In the genomic region with DNA sequence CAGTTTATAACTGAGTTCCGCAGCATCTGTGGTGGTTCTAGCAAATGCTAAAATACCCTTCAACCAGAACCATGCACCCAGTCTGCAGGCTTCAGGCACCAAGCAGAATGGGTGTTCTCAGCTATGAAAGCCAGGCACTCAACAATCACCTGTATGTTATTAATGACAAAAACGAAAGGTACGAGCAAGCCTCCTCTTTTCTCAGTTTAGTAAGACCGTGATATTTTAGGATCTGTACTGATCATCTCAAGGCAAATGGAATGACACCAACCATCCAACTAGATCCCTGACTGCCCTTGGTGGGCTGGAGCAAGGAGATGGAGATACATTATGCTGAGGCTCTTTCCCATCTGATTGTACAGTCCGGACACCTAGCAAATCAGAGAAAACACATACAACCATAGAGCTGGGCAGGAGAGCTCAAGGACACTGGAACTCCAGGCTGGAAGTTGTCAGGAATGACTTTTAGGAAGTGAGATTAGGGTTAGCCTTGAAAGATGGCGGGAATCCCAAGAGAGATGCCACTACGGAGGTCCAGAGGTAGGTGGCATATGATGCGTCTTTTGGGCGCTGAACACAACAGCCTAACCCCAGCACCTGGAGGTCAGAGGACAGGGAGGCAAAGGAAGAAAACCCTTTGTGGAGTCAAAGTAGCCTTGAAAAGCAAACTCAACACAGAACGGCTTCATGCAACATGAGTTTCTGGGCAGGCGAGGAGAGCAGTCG, we compare ENCODE assay signal across 36 cellular contexts. TPM values are rescaled to one million over a fixed set of nuclear protein-coding genes. Genes with fewer than 3 reads are reported as not detected.
DNase-seq lines count a peak whose midpoint lies in the region; ATAC-seq and TF ChIP-seq lines count a peak whose summit lies in the region.
"Had no signal": no experiment of that assay in that cellular context is flagged by ENCODE, and none has a peak within 500 bp of the region (broad histone marks: within the 10 kb centered on the region; RNA-seq: fewer than 3 reads in every experiment).

No MANE protein-coding gene starts in this region.

- H3K27ac Mint-ChIP-seq in activated T-cell treated with anti-CD3 and anti-CD28 coated beads, Interleukin-2, amount 50 U/mL, for 72 hours: peak overlapping the region; percentile 9
- H3K27ac Mint-ChIP-seq in naive B cell: peak overlapping the region in 5 of 6 donors; percentile 24 to 93 (median 74)
- H3K27ac Mint-ChIP-seq: activated naive CD4-positive, alpha-beta T cell treated with anti-CD3 and anti-CD28 coated beads, Interleukin-2, amount 50 U/mL, for 24 hours; activated T-helper 2 cell treated with anti-CD3 and anti-CD28 coated beads, Interferon-gamma antibody, Interleukin-2, Interleukin-4, amounts not matched to agents 10 μg/mL and 5 μg/mL and 100 μg/mL, durations not matched to agents 14 hours and 24 hours and 36 hours; GM23338 had no signal

- TF ChIP-seq POLR2A in upper lobe of left lung (IDR thresholded peaks at IDR 0.05): no peak

- H3K36me3 Mint-ChIP-seq in activated T-cell treated with anti-CD3 and anti-CD28 coated beads, Interleukin-2, amount 50 U/mL, for 72 hours (ENCODE audit: insufficient read depth in 2 of 2): peaks cover 6 to 12% of the 10 kb centered on the region in 2 donors
- H3K36me3 Mint-ChIP-seq in naive B cell: peaks cover 10 to 12% of the 10 kb centered on the region in 2 donors

- H3K36me3 ChIP-seq in upper lobe of left lung: peaks cover 0 to 15% (median 4%) of the 10 kb centered on the region in 4 donors

- DNase-seq in activated T-cell treated with anti-CD3 and anti-CD28 coated beads, Interleukin-2, amount 50 U/mL, for 72 hours: no peak
- DNase-seq in activated T-cell treated with anti-CD3 and anti-CD28 coated beads, Interleukin-2, amount 50 U/mL, for 48 hours: no peak
- DNase-seq in dorsolateral prefrontal cortex (no peak), naive B cell (no peak), upper lobe of left lung (no peak), NCI-H524 treated with DMSO at 0.1 percent for 48 hours (lab: John Stamatoyannopoulos, UW) (no peak), Right ventricle myocardium inferior (ENCODE audit: missing footprints) (no peak)
- DNase-seq in stimulated activated naive CD4-positive, alpha-beta T cell treated with Interleukin-2 at 50 U/mL for 16 hours (lab: John Stamatoyannopoulos, UW): no peak
- DNase-seq: 8988T; activated CD4-positive, alpha-beta T cell treated with anti-CD3 and anti-CD28 coated beads, Interleukin-2, amount 50 U/mL, for 4 hours; activated CD8-positive, alpha-beta memory T cell treated with anti-CD3 and anti-CD28 coated beads, Interleukin-2, amount 50 U/mL, for 4 hours; aorta; DND-41; foreskin fibroblast; head of caudate nucleus; islet precursor cell; KG1; left ventricle myocardium superior; midbrain; naive thymus-derived CD4-positive, alpha-beta T cell; NCI-H1092 treated with DMSO at 0.1 percent for 48 hours; NCI-H187; NCI-H2171 treated with DMSO at 0.1 percent for 48 hours; nucleus accumbens; OCI-M1; stimulated activated CD4-positive, alpha-beta T cell treated with anti-CD3 and anti-CD28 coated beads, Interleukin-4, amount 100 ng/mL, for 4 hours; T-helper 1 cell had no signal

- TF ChIP-seq CTCF in dorsolateral prefrontal cortex (IDR thresholded peaks at IDR 0.05 in 54 of 56, conservative IDR thresholded peaks at IDR 0.05 in 2 of 56; ENCODE audit: low read depth in 1 of 56, partially characterized antibody in 56 of 56) (no peak), upper lobe of left lung (IDR thresholded peaks at IDR 0.05) (no peak)

- peaks cover 5% of the 10 kb centered on the region for H3K4me1 Mint-ChIP-seq in activated T-cell treated with anti-CD3 and anti-CD28 coated beads, Interleukin-2, amount 50 U/mL, for 72 hours (ENCODE audit: low read depth)
- H3K4me1 Mint-ChIP-seq in naive B cell: peaks cover 14 to 20% (median 15%) of the 10 kb centered on the region in 3 donors

- peaks cover 5 to 18% (median 17%) of the 10 kb centered on the region in 4 donors for H3K4me1 ChIP-seq in upper lobe of left lung

- no peak for TF ChIP-seq EP300 in upper lobe of left lung (IDR thresholded peaks at IDR 0.05)

- H3K27ac ChIP-seq in dorsolateral prefrontal cortex (peak overlapping the region in 58 of 59 donors; percentile 2 to 87 (median 63)), upper lobe of left lung (peak overlapping the region in 3 of 4 donors; percentile 21 to 49 (median 23))
- H3K27ac ChIP-seq: coronary artery, esophagus muscularis mucosa, SK-N-MC, suprapubic skin had no signal

- no peaks in the 10 kb centered on the region for H3K9me3 Mint-ChIP-seq in activated T-cell treated with anti-CD3 and anti-CD28 coated beads, Interleukin-2, amount 50 U/mL, for 72 hours
- H3K9me3 Mint-ChIP-seq in naive B cell: peaks cover 0 to 1% (median 0%) of the 10 kb centered on the region in 7 donors
- H3K9me3 Mint-ChIP-seq: activated naive CD4-positive, alpha-beta T cell treated with anti-CD3 and anti-CD28 coated beads, Interleukin-2, amount 50 U/mL, for 24 hours; activated T-helper 2 cell treated with anti-CD3 and anti-CD28 coated beads, Interferon-gamma antibody, Interleukin-2, Interleukin-4, amounts not matched to agents 10 μg/mL and 5 μg/mL and 100 μg/mL, durations not matched to agents 14 hours and 24 hours and 36 hours; GM23338 had no signal

- 96 to 97% methylated on average over 12 of the region's 12 CpGs for WGBS in upper lobe of left lung, 2 donors

- no peaks in the 10 kb centered on the region for H3K27me3 Mint-ChIP-seq in activated T-cell treated with anti-CD3 and anti-CD28 coated beads, Interleukin-2, amount 50 U/mL, for 72 hours (ENCODE audit: low read depth)
- H3K27me3 Mint-ChIP-seq in naive B cell: no peaks in the 10 kb centered on the region
- H3K27me3 Mint-ChIP-seq: activated naive CD4-positive, alpha-beta T cell treated with anti-CD3 and anti-CD28 coated beads, Interleukin-2, amount 50 U/mL, for 24 hours; naive thymus-derived CD4-positive, alpha-beta T cell had no signal

- intact Hi-C loops in dorsolateral prefrontal cortex (cut with DNase I): no loop called here
- intact Hi-C loops in Right ventricle myocardium inferior (cut with DNase I): no loop called here

- no peak overlapping the region for H3K4me3 Mint-ChIP-seq in activated T-cell treated with anti-CD3 and anti-CD28 coated beads, Interleukin-2, amount 50 U/mL, for 72 hours
- H3K4me3 Mint-ChIP-seq in naive B cell: peak overlapping the region in 1 of 8 donors; percentile 3
- H3K4me3 Mint-ChIP-seq: activated naive CD4-positive, alpha-beta T cell treated with anti-CD3 and anti-CD28 coated beads, Interleukin-2, amount 50 U/mL, for 24 hours; CD14-positive monocyte; GM23338; naive thymus-derived CD4-positive, alpha-beta T cell had no signal

- no peak for ATAC-seq in activated T-cell treated with anti-CD3 and anti-CD28 coated beads, Interleukin-2, amount 50 U/mL, for 72 hours (replicated peaks in 1 of 2)
- ATAC-seq in naive B cell (ENCODE audit: low read depth in 2 of 2): no peak
- no peak for ATAC-seq in upper lobe of left lung (ENCODE audit: low FRiP score in 2 of 2)
- no peak for ATAC-seq in Right ventricle myocardium inferior
- ATAC-seq: activated CD4-positive, CD25-positive, alpha-beta regulatory T cell treated with anti-CD3 and anti-CD28 coated beads, Interleukin-2, amount 50 U/mL, for 24 hours; GM23338; left ventricle myocardium superior; naive thymus-derived CD4-positive, alpha-beta T cell had no signal

- H3K27me3 ChIP-seq in dorsolateral prefrontal cortex (no peaks in the 10 kb centered on the region), upper lobe of left lung (no peaks in the 10 kb centered on the region)
- H3K27me3 ChIP-seq: esophagus muscularis mucosa, suprapubic skin had no signal

- no peaks in the 10 kb centered on the region for H3K9me3 ChIP-seq in upper lobe of left lung
- H3K9me3 ChIP-seq: esophagus muscularis mucosa, suprapubic skin had no signal

- H3K4me3 ChIP-seq in dorsolateral prefrontal cortex (no peak overlapping the region), upper lobe of left lung (no peak overlapping the region)
- H3K4me3 ChIP-seq: coronary artery, esophagus muscularis mucosa, GM23338, SK-N-MC, suprapubic skin had no signal

RNA-seq across cellular contexts. Expression of gene SLC23A2, which starts 33.4 kb away (rescaled TPM):
- total RNA-seq in activated T-cell treated with anti-CD3 and anti-CD28 coated beads, Interleukin-2, amount 50 U/mL, for 72 hours: 10 to 100 TPM; 21.4 to 22.2 TPM
- 100 to 1,000 TPM in 13 of 120 experiments, 10 to 100 TPM in 107; 55.9 to 110 (median 87.7) TPM for total RNA-seq in dorsolateral prefrontal cortex
- 10 to 100 TPM in 2 of 6 donors, 1 to 10 TPM in 4; 5.0 to 10.8 (median 7.1) TPM for polyA plus RNA-seq in naive B cell (ENCODE audit: low read depth in 6 of 6)
- 10 to 100 TPM; 13.1 to 26.2 (median 19.2) TPM for total RNA-seq in upper lobe of left lung
- total RNA-seq in Right ventricle myocardium inferior: 6.7 TPM
